Comparison of ENCODE assay signal across 20 cellular contexts in genomic region chr2:54629390-54629789, GRCh38.
A peak's percentile ranks its signal among the peaks of the same experiment; 100 is the strongest.
DNase-seq lines count a peak whose midpoint lies in the region; ATAC-seq and TF ChIP-seq lines count a peak whose summit lies in the region.
"Had no signal": no experiment of that assay in that cellular context is flagged by ENCODE, and none has a peak within 500 bp of the region (broad histone marks: within the 10 kb centered on the region; RNA-seq: fewer than 3 reads in every experiment).

No MANE protein-coding gene starts in this region.

- in situ Hi-C loops in gastrocnemius medialis (cut with MboI; ENCODE audit: low sequenced_read_pairs in 4 of 4), result no loop called here

- DNase-seq in HCT116 (ENCODE audit: low read depth, low spot score) (no peak), SJSA1 (ENCODE audit: low read depth in 1 of 2, low spot score in 2 of 2) (no peak), hepatocyte (ENCODE audit: low spot score) (no peak), gastrocnemius medialis (no peak), Ammon's horn (ENCODE audit: low spot score) (no peak), retina (no peak)
- DNase-seq: central memory CD4-positive, alpha-beta T cell; DMS 273 treated with DMSO at 0.1 percent for 48 hours; effector memory CD8-positive, alpha-beta T cell; HFFc6; islet precursor cell; NCI-H1417; nucleus accumbens; OCI-M1; T1000 had no signal

- no peaks in the 10 kb centered on the region for H3K4me1 ChIP-seq in HCT116 (ENCODE audit: control insufficient read depth in 1 of 2, insufficient read depth in 2 of 2, low read length in 2 of 2)
- H3K4me1 ChIP-seq in SJSA1 (replicated peaks), result peaks cover 51% of the 10 kb centered on the region
- peaks cover 5% of the 10 kb centered on the region for H3K4me1 ChIP-seq in hepatocyte (ENCODE audit: insufficient read depth)
- H3K4me1 ChIP-seq in gastrocnemius medialis, result peaks cover 23 to 44% of the 10 kb centered on the region in 2 donors

- H3K4me3 ChIP-seq in HCT116 (replicated peaks in 1 of 2; ENCODE audit: low read depth in 1 of 2, low read length in 2 of 2), result no peak overlapping the region
- H3K4me3 ChIP-seq in SJSA1, result no peak overlapping the region
- H3K4me3 ChIP-seq in hepatocyte, result no peak overlapping the region
- H3K4me3 ChIP-seq in gastrocnemius medialis, result no peak overlapping the region
- H3K4me3 ChIP-seq: mucosa of descending colon, SK-N-MC, suprapubic skin had no signal

- POLR2A ChIA-PET in HCT116 (lab: Charles Lee), result no interaction called here

- CTCF ChIA-PET in HCT116 (lab: Charles Lee), result no interaction called here

- no peak for TF ChIP-seq POLR2A in HCT116 (IDR thresholded peaks at IDR 0.05; ENCODE audit: borderline replicate concordance, extremely low read depth, insufficient read depth, insufficient read length)
- TF ChIP-seq POLR2A in gastrocnemius medialis (IDR thresholded peaks at IDR 0.05), result no peak

- intact Hi-C loops in HCT116 (cut with micrococcal nuclease) (no loop called here), gastrocnemius medialis (cut with DNase I; ENCODE audit: low total_unique reads) (no loop called here)

- H3K27ac ChIP-seq in HCT116 (ENCODE audit: low read depth, low read length), result no peak overlapping the region
- H3K27ac ChIP-seq in SJSA1, result peak overlapping the region; percentile 88
- H3K27ac ChIP-seq in hepatocyte, result peak overlapping the region; percentile 75
- H3K27ac ChIP-seq in gastrocnemius medialis, result peak overlapping the region; percentile 55 to 82 (median 80)
- H3K27ac ChIP-seq: C4-2B, SK-N-MC, suprapubic skin had no signal

- TF ChIP-seq RAD21 in HCT116 (IDR thresholded peaks at IDR 0.05; ENCODE audit: low read depth), result no peak

- TSS peak; percentile 29 for BruUV-seq in HCT116 (replicated peaks; lab: Mats Ljungman, UMichigan)

- H2AFZ ChIP-seq in HCT116 (ENCODE audit: low read depth, low read length, poor library complexity, severe bottlenecking), result no peak overlapping the region
- no peak overlapping the region for H2AFZ ChIP-seq in hepatocyte

- no peak overlapping the region for H3K9ac ChIP-seq in HCT116 (ENCODE audit: low read length)

- no peak overlapping the region for H3K4me2 ChIP-seq in HCT116 (ENCODE audit: low read length)
- no peak overlapping the region for H3K4me2 ChIP-seq in hepatocyte

- H3K9me2 ChIP-seq in HCT116 (ENCODE audit: insufficient read depth), result no peaks in the 10 kb centered on the region
- H3K9me2 ChIP-seq in hepatocyte (replicated peaks; ENCODE audit: insufficient read depth), result no peaks in the 10 kb centered on the region

- H3K9me3 ChIP-seq in HCT116 (ENCODE audit: control insufficient read depth in 1 of 2, insufficient read depth in 1 of 2, low read depth in 1 of 2, low read length in 2 of 2) (no peaks in the 10 kb centered on the region), SJSA1 (replicated peaks) (no peaks in the 10 kb centered on the region), hepatocyte (ENCODE audit: low read depth) (no peaks in the 10 kb centered on the region), gastrocnemius medialis (no peaks in the 10 kb centered on the region)
- H3K9me3 ChIP-seq: mucosa of descending colon, suprapubic skin had no signal

- RAD21 ChIA-PET in HCT116 (lab: Charles Lee; ENCODE audit: low non-redundant PET in 1 of 2, low total read pairs in 2 of 2, uncharacterized antibody in 2 of 2, unreplicated experiment in 2 of 2), result no interaction called here

- H3K79me2 ChIP-seq in HCT116 (ENCODE audit: insufficient read depth, low read length), result no peaks in the 10 kb centered on the region
- H3K79me2 ChIP-seq in hepatocyte, result peaks cover 57% of the 10 kb centered on the region

- TF ChIP-seq CTCF in HCT116 (IDR thresholded peaks at IDR 0.05 in 2 of 3, conservative IDR thresholded peaks at IDR 0.05 in 1 of 3; ENCODE audit: borderline replicate concordance in 1 of 3, insufficient read depth in 1 of 3, low read depth in 2 of 3, low read length in 2 of 3), result no peak
- TF ChIP-seq CTCF in hepatocyte (IDR thresholded peaks at IDR 0.05; ENCODE audit: poor library complexity), result no peak
- no peak for TF ChIP-seq CTCF in gastrocnemius medialis (IDR thresholded peaks at IDR 0.05 in 4 of 5, conservative IDR thresholded peaks at IDR 0.05 in 1 of 5)

- ATAC-seq in HCT116 (no peak), gastrocnemius medialis (no peak), GM21381 (IDR thresholded peaks at IDR 0.05; ENCODE audit: unreplicated experiment) (no peak)

- 98% methylated on average over 20 of the region's 20 CpGs for whole genome bisulfite sequencing in hepatocyte (ENCODE audit: low lambda C conversion rate, missing lambda C conversion rate)

- no peaks in the 10 kb centered on the region for H3K27me3 ChIP-seq in HCT116 (ENCODE audit: insufficient read depth, low read length)
- no peaks in the 10 kb centered on the region for H3K27me3 ChIP-seq in SJSA1 (replicated peaks)
- H3K27me3 ChIP-seq in hepatocyte, result no peaks in the 10 kb centered on the region
- no peaks in the 10 kb centered on the region for H3K27me3 ChIP-seq in gastrocnemius medialis
- H3K27me3 ChIP-seq: suprapubic skin had no signal

- H3K36me3 ChIP-seq in HCT116 (ENCODE audit: control insufficient read depth in 1 of 2, insufficient read depth in 2 of 2, low read length in 2 of 2), result peaks cover 50 to 52% of the 10 kb centered on the region in 2 experiments; a peak in 3 of 4 replicates
- H3K36me3 ChIP-seq in SJSA1, result peaks cover 90% of the 10 kb centered on the region
- H3K36me3 ChIP-seq in hepatocyte (replicated peaks; ENCODE audit: insufficient read depth, low read depth), result peaks cover 3% of the 10 kb centered on the region
- peaks cover 0 to 84% of the 10 kb centered on the region in 2 donors for H3K36me3 ChIP-seq in gastrocnemius medialis

- 0 out of 2 replicates have a peak, but pooled peaks cover 4% of the 10 kb centered on the region for H4K20me1 ChIP-seq in HCT116 (ENCODE audit: insufficient read depth)
- H4K20me1 ChIP-seq in hepatocyte (ENCODE audit: insufficient read depth, poor library complexity, severe bottlenecking), result no peaks in the 10 kb centered on the region

TF ChIP-seq in HCT116, 20 proteins besides CTCF, POLR2A, EP300 and RAD21:
- TF ChIP-seq SRF (IDR thresholded peaks at IDR 0.05; ENCODE audit: low read depth) (no peak), ZBTB33 (IDR thresholded peaks at IDR 0.05; ENCODE audit: extremely low read depth, insufficient replicate concordance, low read length) (no peak), FOSL1 (IDR thresholded peaks at IDR 0.05; ENCODE audit: low read depth) (no peak)
